ENCODE assay signal across 25 cellular contexts in the genomic region with DNA sequence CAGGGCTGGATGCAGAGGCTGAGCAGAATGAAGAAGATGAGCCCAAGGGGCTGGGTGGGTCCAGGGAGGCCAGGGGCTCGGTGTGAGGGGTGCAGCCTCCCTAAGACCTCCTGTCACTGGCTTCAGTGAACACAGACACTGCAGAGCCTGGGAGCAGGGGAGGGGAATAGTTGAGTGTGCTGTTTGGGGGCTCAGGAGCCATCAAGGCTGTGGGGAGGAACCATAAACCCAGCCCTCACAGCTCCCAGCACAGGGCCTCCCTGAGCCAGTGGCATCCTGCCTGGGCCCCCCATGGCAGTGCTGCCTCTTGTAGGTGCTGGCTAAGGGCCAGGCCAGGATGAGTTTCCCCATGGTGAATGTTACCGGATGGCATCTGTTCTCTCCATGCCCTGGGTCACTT. TPM values are rescaled to one million over a fixed set of nuclear protein-coding genes. Genes with fewer than 3 reads are reported as not detected.
DNase-seq lines count a peak whose midpoint lies in the region; ATAC-seq, FAIRE-seq and TF ChIP-seq lines count a peak whose summit lies in the region.
"Had no signal": no experiment of that assay in that cellular context is flagged by ENCODE, and none has a peak within 500 bp of the region (broad histone marks: within the 10 kb centered on the region; RNA-seq: fewer than 3 reads in every experiment).

No MANE protein-coding gene starts in this region.

- H3K4me3 ChIP-seq in HEK293 (ENCODE audit: low read depth, low read length) (no peak overlapping the region), kidney (ENCODE audit: low read length in 2 of 2) (no peak overlapping the region)

- peak; percentile 5 for ATAC-seq in GM18511 (IDR thresholded peaks at IDR 0.05; ENCODE audit: unreplicated experiment)
- ATAC-seq in stimulated activated effector memory CD8-positive, alpha-beta T cell treated with anti-CD3 and anti-CD28 coated beads, Interleukin-12 subunit alpha, Interleukin-12 subunit beta, amount 100 ng/mL, for 72 hours, result no peak
- ATAC-seq in activated T-cell treated with anti-CD3 and anti-CD28 coated beads, Interleukin-2, amount 50 U/mL, for 72 hours (replicated peaks in 1 of 2), result no peak
- ATAC-seq: HCT116 had no signal

- peak; percentile 51 for DNase-seq in kidney
- no peak for DNase-seq in stimulated activated effector memory CD8-positive, alpha-beta T cell treated with anti-CD3 and anti-CD28 coated beads, Interleukin-12 subunit alpha, Interleukin-12 subunit beta, amount 100 ng/mL, for 72 hours (ENCODE audit: low spot score in 2 of 2)
- DNase-seq in SIG-M5 treated with dmso at 0.1 percent for 504 hours (lab: John Stamatoyannopoulos, UW; ENCODE audit: unreplicated experiment), result no peak
- DNase-seq in activated T-cell treated with anti-CD3 and anti-CD28 coated beads, Interleukin-2, amount 50 U/mL, for 72 hours, result no peak
- no peak for DNase-seq in caudate nucleus (lab: John Stamatoyannopoulos, UW)
- DNase-seq: ACHN; BE2C; C1 segment of cervical spinal cord; CD4-positive, CD25-positive, alpha-beta regulatory T cell; CD8-positive, alpha-beta memory T cell; COR-L47; DMS153; DMS79; GDM1; GOT3; H7 had no signal

- H3K27ac ChIP-seq in HEK293 (ENCODE audit: extremely low read depth, low read depth, low read length) (no peak overlapping the region), kidney (ENCODE audit: low read depth in 2 of 2, low read length in 2 of 2) (no peak overlapping the region), caudate nucleus (ENCODE audit: low read depth, low read length) (no peak overlapping the region)

- POLR2A ChIA-PET in HEK293 (lab: Yijun Ruan, JAX), result no interaction called here

- no peak overlapping the region for H3K9ac ChIP-seq in kidney (ENCODE audit: low read length in 2 of 2)

- no peak for FAIRE-seq in kidney (lab: Jason Lieb, UNC)
- FAIRE-seq: A204.1, GM12892, GM18507, HTR-8/SVneo had no signal

- no peak for TF ChIP-seq CTCF in HEK293 (tag by site-specific recombination; IDR thresholded peaks at IDR 0.05)
- TF ChIP-seq CTCF in kidney (IDR thresholded peaks at IDR 0.05; ENCODE audit: borderline replicate concordance, extremely low read depth, insufficient read depth), result no peak

- no peaks in the 10 kb centered on the region for H3K4me1 Mint-ChIP-seq in stimulated activated effector memory CD8-positive, alpha-beta T cell treated with anti-CD3 and anti-CD28 coated beads, Interleukin-12 subunit alpha, Interleukin-12 subunit beta, amount 100 ng/mL, for 72 hours
- H3K4me1 Mint-ChIP-seq in activated T-cell treated with anti-CD3 and anti-CD28 coated beads, Interleukin-2, amount 50 U/mL, for 72 hours (ENCODE audit: low read depth), result peaks cover 17% of the 10 kb centered on the region

- no peaks in the 10 kb centered on the region for H3K36me3 Mint-ChIP-seq in stimulated activated effector memory CD8-positive, alpha-beta T cell treated with anti-CD3 and anti-CD28 coated beads, Interleukin-12 subunit alpha, Interleukin-12 subunit beta, amount 100 ng/mL, for 72 hours
- H3K36me3 Mint-ChIP-seq in activated T-cell treated with anti-CD3 and anti-CD28 coated beads, Interleukin-2, amount 50 U/mL, for 72 hours (ENCODE audit: insufficient read depth in 2 of 2), result no peaks in the 10 kb centered on the region
- H3K36me3 Mint-ChIP-seq: CD4-positive, CD25-positive, alpha-beta regulatory T cell had no signal

- H3K9me3 Mint-ChIP-seq in stimulated activated effector memory CD8-positive, alpha-beta T cell treated with anti-CD3 and anti-CD28 coated beads, Interleukin-12 subunit alpha, Interleukin-12 subunit beta, amount 100 ng/mL, for 72 hours, result no peaks in the 10 kb centered on the region
- H3K9me3 Mint-ChIP-seq in activated T-cell treated with anti-CD3 and anti-CD28 coated beads, Interleukin-2, amount 50 U/mL, for 72 hours, result no peaks in the 10 kb centered on the region

- H3K27ac Mint-ChIP-seq in stimulated activated effector memory CD8-positive, alpha-beta T cell treated with anti-CD3 and anti-CD28 coated beads, Interleukin-12 subunit alpha, Interleukin-12 subunit beta, amount 100 ng/mL, for 72 hours, result peak overlapping the region; percentile 76
- H3K27ac Mint-ChIP-seq in activated T-cell treated with anti-CD3 and anti-CD28 coated beads, Interleukin-2, amount 50 U/mL, for 72 hours, result no peak overlapping the region

- intact Hi-C loops in kidney (cut with DNase I), result no loop called here

- no peak overlapping the region for H3K4me3 Mint-ChIP-seq in stimulated activated effector memory CD8-positive, alpha-beta T cell treated with anti-CD3 and anti-CD28 coated beads, Interleukin-12 subunit alpha, Interleukin-12 subunit beta, amount 100 ng/mL, for 72 hours
- H3K4me3 Mint-ChIP-seq in activated T-cell treated with anti-CD3 and anti-CD28 coated beads, Interleukin-2, amount 50 U/mL, for 72 hours, result no peak overlapping the region
- H3K4me3 Mint-ChIP-seq: CD4-positive, CD25-positive, alpha-beta regulatory T cell; CD8-positive, alpha-beta memory T cell; IgD-negative memory B cell had no signal

- H3K4me1 ChIP-seq in HEK293 (ENCODE audit: control insufficient read depth, insufficient read depth, low read length) (no peaks in the 10 kb centered on the region), kidney (ENCODE audit: control insufficient read depth in 1 of 2, insufficient read depth in 1 of 2, low read depth in 1 of 2, low read length in 2 of 2) (peaks cover 0 to 2% of the 10 kb centered on the region in 2 donors)
- H3K4me1 ChIP-seq: BE2C had no signal

- peaks cover 15% of the 10 kb centered on the region for H3K27me3 Mint-ChIP-seq in activated T-cell treated with anti-CD3 and anti-CD28 coated beads, Interleukin-2, amount 50 U/mL, for 72 hours (ENCODE audit: low read depth)

- CTCF ChIA-PET in HEK293 (lab: Yijun Ruan, JAX), result interaction anchor here (0.8 kb wide), 1 partner anchor 39 kb away, joined by 4 read pairs; no protein-coding TSS in a partner anchor

- no peaks in the 10 kb centered on the region for H3K9me3 ChIP-seq in HEK293 (ENCODE audit: control insufficient read depth, insufficient read depth, low read depth, low read length)
- H3K9me3 ChIP-seq in kidney (ENCODE audit: control insufficient read depth in 1 of 2, low read length in 2 of 2), result no peaks in the 10 kb centered on the region
- H3K9me3 ChIP-seq: BE2C had no signal

- H3K36me3 ChIP-seq in HEK293 (ENCODE audit: control insufficient read depth in 2 of 2, insufficient read depth in 1 of 2, low read length in 2 of 2) (no peaks in the 10 kb centered on the region), kidney (ENCODE audit: control insufficient read depth in 1 of 2, insufficient read depth in 2 of 2, low read length in 2 of 2) (no peaks in the 10 kb centered on the region)
- H3K36me3 ChIP-seq: BE2C had no signal

TF ChIP-seq in HEK293, 187 proteins besides CTCF, POLR2A, EP300 and RAD21:
- TF ChIP-seq GLIS1 (tag by site-specific recombination; IDR thresholded peaks at IDR 0.05) (peak; percentile 22; the same call in 1 of the 2 replicates), ZBTB21 (tag by site-specific recombination; IDR thresholded peaks at IDR 0.05) (no peak)
- TF ChIP-seq, protein P1, sequence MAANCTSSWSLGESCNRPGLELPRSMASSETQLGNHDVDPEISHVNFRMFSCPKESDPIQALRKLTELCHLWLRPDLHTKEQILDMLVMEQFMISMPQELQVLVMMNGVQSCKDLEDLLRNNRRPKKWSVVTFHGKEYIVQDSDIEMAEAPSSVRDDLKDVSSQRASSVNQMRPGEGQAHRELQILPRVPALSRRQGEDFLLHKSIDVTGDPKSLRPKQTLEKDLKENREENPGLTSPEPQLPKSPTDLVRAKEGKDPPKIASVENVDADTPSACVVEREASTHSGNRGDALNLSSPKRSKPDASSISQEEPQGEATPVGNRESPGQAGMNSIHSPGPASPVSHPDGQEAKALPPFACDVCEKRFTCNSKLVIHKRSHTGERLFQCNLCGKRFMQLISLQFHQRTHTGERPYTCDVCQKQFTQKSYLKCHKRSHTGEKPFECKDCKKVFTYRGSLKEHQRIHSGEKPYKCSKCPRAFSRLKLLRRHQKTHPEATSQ (tag by site-specific recombination; IDR thresholded peaks at IDR 0.05), result no peak

RNA-seq across cellular contexts. Expression of a gene that starts 25.5 kb away (rescaled TPM):
- total RNA-seq in kidney, result 6.5 TPM
- polyA plus RNA-seq in kidney (ENCODE audit: insufficient read depth, low read depth, low replicate concordance), result 5.7 TPM
- total RNA-seq in activated T-cell treated with anti-CD3 and anti-CD28 coated beads, Interleukin-2, amount 50 U/mL, for 72 hours, result under 1 TPM in 1 of 2 donors, not detected in 1; 0.05 TPM
- total RNA-seq: CD4-positive, CD25-positive, alpha-beta regulatory T cell; Daoy had no signal
- polyA plus RNA-seq: CD4-positive, CD25-positive, alpha-beta regulatory T cell; CD8-positive, alpha-beta memory T cell; IgD-negative memory B cell had no signal

RNA-seq across cellular contexts. Expression of a gene that starts 26.0 kb away (rescaled TPM):
- total RNA-seq in kidney, result 0.82 TPM
- polyA plus RNA-seq in kidney (ENCODE audit: insufficient read depth, low read depth, low replicate concordance), result 5.3 TPM
- total RNA-seq in activated T-cell treated with anti-CD3 and anti-CD28 coated beads, Interleukin-2, amount 50 U/mL, for 72 hours, result under 1 TPM in 1 of 2 donors, not detected in 1; 0.14 TPM
- total RNA-seq: CD4-positive, CD25-positive, alpha-beta regulatory T cell; CD8-positive, alpha-beta memory T cell; Daoy had no signal
- polyA plus RNA-seq: CD4-positive, CD25-positive, alpha-beta regulatory T cell; CD8-positive, alpha-beta memory T cell; IgD-negative memory B cell had no signal

RNA-seq across cellular contexts. Expression of a gene that starts 49.5 kb away (rescaled TPM):
- 175 TPM for total RNA-seq in kidney
- polyA plus RNA-seq in kidney (ENCODE audit: insufficient read depth, low read depth, low replicate concordance), result 355 TPM
- not detected for total RNA-seq in activated T-cell treated with anti-CD3 and anti-CD28 coated beads, Interleukin-2, amount 50 U/mL, for 72 hours
- total RNA-seq: CD4-positive, CD25-positive, alpha-beta regulatory T cell; CD8-positive, alpha-beta memory T cell; Daoy had no signal
- polyA plus RNA-seq: CD8-positive, alpha-beta memory T cell had no signal

Comparison
In these comparisons a context has a peak if more than half of its experiments do, and no peak if none do; other contexts are left out.
1. RNA of a gene that starts 49.5 kb away (total RNA-seq): 175 TPM in kidney (single experiment); not detected in activated T-cell treated with anti-CD3 and anti-CD28 coated beads, Interleukin-2, amount 50 U/mL, for 72 hours; every median in the first group is over 100 times any median in the second.